Comparison of ENCODE assay signal across 8 cellular contexts in the genomic region with DNA sequence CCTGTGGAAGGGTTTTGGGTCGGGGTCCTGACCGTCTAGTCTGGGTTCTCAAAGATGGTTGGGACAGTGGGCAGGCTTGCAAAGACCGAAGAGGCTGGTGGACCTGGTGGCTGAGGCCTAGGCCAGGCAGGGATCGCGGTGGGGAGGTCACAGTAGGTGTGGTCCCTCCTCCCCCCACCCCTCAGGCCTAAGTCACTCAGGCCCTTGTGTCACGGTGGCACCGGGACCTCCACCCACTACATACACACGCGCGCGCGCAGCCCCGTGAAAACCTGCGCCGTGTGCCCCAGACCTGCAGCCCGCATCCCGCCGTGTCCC. TPM values are rescaled to one million over a fixed set of nuclear protein-coding genes. Genes with fewer than 3 reads are reported as not detected.
DNase-seq lines count a peak whose midpoint lies in the region; TF ChIP-seq lines count a peak whose summit lies in the region.

No MANE protein-coding gene starts in this region.

- peaks cover 36% of the 10 kb centered on the region for H3K36me3 ChIP-seq in WERI-Rb-1

- TF ChIP-seq CTCF in AG04449 (IDR thresholded peaks at IDR 0.05; ENCODE audit: insufficient read depth, low read length, missing control alignments) (no peak), WERI-Rb-1 (IDR thresholded peaks at IDR 0.05; ENCODE audit: low read depth, low read length) (no peak), fibroblast of the aortic adventitia (IDR thresholded peaks at IDR 0.05; ENCODE audit: insufficient read depth, low read length) (no peak), nephron (IDR thresholded peaks at IDR 0.05; ENCODE audit: unreplicated experiment in 3 of 3) (no peak)

- H3K27me3 Mint-ChIP-seq in nephron (ENCODE audit: low read depth), result peaks cover 14% of the 10 kb centered on the region
- peaks cover 10% of the 10 kb centered on the region for H3K27me3 Mint-ChIP-seq in activated T-helper 1 cell treated with anti-CD3 and anti-CD28 coated beads, Interleukin-12 subunit alpha, Interleukin-12 subunit beta, Interleukin-2, Interleukin-4 antibody, amounts not matched to agents 30 ng/mL and 10 ng/mL and 1 ng/mL, durations not matched to agents 14 hours and 24 hours and 36 hours (ENCODE audit: insufficient read depth)

- no peaks in the 10 kb centered on the region for H3K9me3 Mint-ChIP-seq in nephron
- no peaks in the 10 kb centered on the region for H3K9me3 Mint-ChIP-seq in activated T-helper 1 cell treated with anti-CD3 and anti-CD28 coated beads, Interleukin-12 subunit alpha, Interleukin-12 subunit beta, Interleukin-2, Interleukin-4 antibody, amounts not matched to agents 30 ng/mL and 10 ng/mL and 1 ng/mL, durations not matched to agents 14 hours and 24 hours and 36 hours

- H3K36me3 Mint-ChIP-seq in nephron (ENCODE audit: low read depth), result peaks cover 33% of the 10 kb centered on the region
- H3K36me3 Mint-ChIP-seq in activated T-helper 1 cell treated with anti-CD3 and anti-CD28 coated beads, Interleukin-12 subunit alpha, Interleukin-12 subunit beta, Interleukin-2, Interleukin-4 antibody, amounts not matched to agents 30 ng/mL and 10 ng/mL and 1 ng/mL, durations not matched to agents 14 hours and 24 hours and 36 hours (ENCODE audit: low read depth), result peaks cover 25% of the 10 kb centered on the region

- H3K9me3 ChIP-seq in WERI-Rb-1 (ENCODE audit: severe bottlenecking), result no peaks in the 10 kb centered on the region

- H3K27me3 ChIP-seq in WERI-Rb-1 (ENCODE audit: insufficient read depth, low read depth, severe bottlenecking), result no peaks in the 10 kb centered on the region

- CTCF ChIA-PET in AG04449 (lab: Yijun Ruan, JAX), result interaction anchor here (0.6 to 5.4 kb wide), 9 partner anchors 10 to 246 kb away, joined by 3 to 40 read pairs (median 6); no protein-coding TSS in a partner anchor

- POLR2A ChIA-PET in AG04449 (lab: Yijun Ruan, JAX), result no interaction called here

- no peak overlapping the region for H3K27ac Mint-ChIP-seq in nephron
- no peak overlapping the region for H3K27ac Mint-ChIP-seq in activated T-helper 1 cell treated with anti-CD3 and anti-CD28 coated beads, Interleukin-12 subunit alpha, Interleukin-12 subunit beta, Interleukin-2, Interleukin-4 antibody, amounts not matched to agents 30 ng/mL and 10 ng/mL and 1 ng/mL, durations not matched to agents 14 hours and 24 hours and 36 hours

- no peak for DNase-seq in AG04449 (ENCODE audit: low read depth, low spot score)
- DNase-seq in WERI-Rb-1, result no peak
- no peak for DNase-seq in fibroblast of the aortic adventitia (ENCODE audit: low read depth)
- DNase-seq in activated T-helper 1 cell treated with anti-CD3 and anti-CD28 coated beads, Interleukin-12 subunit alpha, Interleukin-12 subunit beta, Interleukin-2, Interleukin-4 antibody, amounts not matched to agents 30 ng/mL and 10 ng/mL and 1 ng/mL, durations not matched to agents 14 hours and 24 hours and 36 hours (ENCODE audit: low spot score), result no peak
- no peak for DNase-seq in stimulated activated CD4-positive, alpha-beta T cell treated with anti-CD3 and anti-CD28 coated beads, Interleukin-2, amount 100 ng/mL, for 48 hours
- no peak for DNase-seq in SIG-M5 treated with dmso at 0.1 percent for 504 hours (lab: John Stamatoyannopoulos, UW; ENCODE audit: unreplicated experiment)
- no peak for DNase-seq in stimulated activated CD8-positive, alpha-beta memory T cell treated with anti-CD3 and anti-CD28 coated beads, Interleukin-4, amount 100 ng/mL, for 48 hours

- no peak overlapping the region for H3K27ac ChIP-seq in WERI-Rb-1

- H3K4me3 ChIP-seq in AG04449 (ENCODE audit: low read depth, low read length) (peak overlapping the region; percentile 18), WERI-Rb-1 (ENCODE audit: low read depth, low read length) (peak overlapping the region; percentile 47), fibroblast of the aortic adventitia (ENCODE audit: low read depth, low read length) (peak overlapping the region; percentile 28)

- H3K4me3 Mint-ChIP-seq in nephron, result peak overlapping the region; percentile 24 to 76 (median 70)
- no peak overlapping the region for H3K4me3 Mint-ChIP-seq in activated T-helper 1 cell treated with anti-CD3 and anti-CD28 coated beads, Interleukin-12 subunit alpha, Interleukin-12 subunit beta, Interleukin-2, Interleukin-4 antibody, amounts not matched to agents 30 ng/mL and 10 ng/mL and 1 ng/mL, durations not matched to agents 14 hours and 24 hours and 36 hours

- intact Hi-C loops in activated T-helper 1 cell treated with anti-CD3 and anti-CD28 coated beads, Interleukin-12 subunit alpha, Interleukin-12 subunit beta, Interleukin-2, Interleukin-4 antibody, amounts not matched to agents 30 ng/mL and 10 ng/mL and 1 ng/mL, durations not matched to agents 14 hours and 24 hours and 36 hours (cut with micrococcal nuclease), result loop anchor here (2.0 kb wide), 1 partner anchor 56 kb away; no protein-coding TSS in a partner anchor

- peaks cover 9% of the 10 kb centered on the region for H3K4me1 Mint-ChIP-seq in nephron
- peaks cover 7% of the 10 kb centered on the region for H3K4me1 Mint-ChIP-seq in activated T-helper 1 cell treated with anti-CD3 and anti-CD28 coated beads, Interleukin-12 subunit alpha, Interleukin-12 subunit beta, Interleukin-2, Interleukin-4 antibody, amounts not matched to agents 30 ng/mL and 10 ng/mL and 1 ng/mL, durations not matched to agents 14 hours and 24 hours and 36 hours (ENCODE audit: low read depth)

RNA-seq across cellular contexts. Expression of a gene that starts 24.2 kb away (rescaled TPM):
- 120 and 406 TPM in 2 replicates for total RNA-seq in fibroblast of the aortic adventitia (ENCODE audit: low replicate concordance)
- 205 and 214 TPM in 2 replicates for total RNA-seq in activated T-helper 1 cell treated with anti-CD3 and anti-CD28 coated beads, Interleukin-12 subunit alpha, Interleukin-12 subunit beta, Interleukin-2, Interleukin-4 antibody, amounts not matched to agents 30 ng/mL and 10 ng/mL and 1 ng/mL, durations not matched to agents 14 hours and 24 hours and 36 hours

RNA-seq across cellular contexts. Expression of a gene that starts 47.2 kb away (rescaled TPM):
- total RNA-seq in fibroblast of the aortic adventitia (ENCODE audit: low replicate concordance), result 47.8 and 50.6 TPM in 2 replicates
- 135 and 137 TPM in 2 replicates for total RNA-seq in activated T-helper 1 cell treated with anti-CD3 and anti-CD28 coated beads, Interleukin-12 subunit alpha, Interleukin-12 subunit beta, Interleukin-2, Interleukin-4 antibody, amounts not matched to agents 30 ng/mL and 10 ng/mL and 1 ng/mL, durations not matched to agents 14 hours and 24 hours and 36 hours
